Comparison of ENCODE assay signal across 9 cellular contexts in genomic region chr15:64161688-64162477, GRCh38. TPM values are rescaled to one million over a fixed set of nuclear protein-coding genes. Genes with fewer than 3 reads are reported as not detected.
DNase-seq lines count a peak whose midpoint lies in the region; TF ChIP-seq lines count a peak whose summit lies in the region.
"Had no signal": no experiment of that assay in that cellular context is flagged by ENCODE, and none has a peak within 500 bp of the region (broad histone marks: within the 10 kb centered on the region; RNA-seq: fewer than 3 reads in every experiment).

No MANE protein-coding gene starts in this region.

- intact Hi-C loops in activated naive CD4-positive, alpha-beta T cell treated with anti-CD3 and anti-CD28 coated beads for 36 hours (cut with micrococcal nuclease): loop anchor here (2.0 to 5.0 kb wide), 6 partner anchors 299 to 731 kb away; partner anchors contain the start of gene ZNF609
- intact Hi-C loops in lower leg skin (cut with DNase I; ENCODE audit: low total_unique reads) (no loop called here), transverse colon (cut with DNase I; ENCODE audit: low total_unique reads) (no loop called here)

- H3K36me3 Mint-ChIP-seq in activated naive CD4-positive, alpha-beta T cell treated with anti-CD3 and anti-CD28 coated beads for 36 hours (ENCODE audit: low read depth): peaks cover 33% of the 10 kb centered on the region

- CTCF ChIA-PET in activated naive CD4-positive, alpha-beta T cell treated with anti-CD3 and anti-CD28 coated beads for 36 hours (lab: Charles Lee): interaction anchor here (0.6 to 1.5 kb wide), 4 partner anchors 9 to 155 kb away, joined by 3 to 11 read pairs (median 4); no protein-coding TSS in a partner anchor

- peak overlapping the region; percentile 81 for H3K27ac Mint-ChIP-seq in activated naive CD4-positive, alpha-beta T cell treated with anti-CD3 and anti-CD28 coated beads for 36 hours

- peaks cover 17 to 42% (median 22%) of the 10 kb centered on the region in 4 donors for H3K4me1 ChIP-seq in transverse colon

- in situ Hi-C loops in astrocyte of the cerebellum (cut with HindIII; ENCODE audit: low sequenced_read_pairs): no loop called here
- in situ Hi-C loops in transverse colon (cut with MboI; ENCODE audit: low pct_ligation_motif_present in 1 of 4, low pct_unique_long_range_greater_than_20kb in 1 of 4, low sequenced_read_pairs in 3 of 4): no loop called here

- H3K27me3 Mint-ChIP-seq in activated naive CD4-positive, alpha-beta T cell treated with anti-CD3 and anti-CD28 coated beads for 36 hours (ENCODE audit: low read depth): no peaks in the 10 kb centered on the region

- 50 to 53% methylated on average over 12 of the region's 12 CpGs for WGBS in lower leg skin, 2 donors
- WGBS in transverse colon (ENCODE audit: low coverage in 1 of 2), 2 donors: 30 to 46% methylated on average over 6 to 12 of the region's 12 CpGs

- peak overlapping the region; percentile 83 to 98 (median 90) for H3K27ac ChIP-seq in transverse colon

- no peak for TF ChIP-seq EP300 in transverse colon (IDR thresholded peaks at IDR 0.05; ENCODE audit: low read depth)

- TF ChIP-seq CTCF in astrocyte of the cerebellum (IDR thresholded peaks at IDR 0.05; ENCODE audit: low read depth, low read length, missing control alignments) (no peak), lower leg skin (IDR thresholded peaks at IDR 0.05) (no peak), transverse colon (IDR thresholded peaks at IDR 0.05) (no peak)

- peaks cover 0 to 38% (median 16%) of the 10 kb centered on the region in 4 donors for H3K36me3 ChIP-seq in transverse colon

- H3K4me3 Mint-ChIP-seq in activated naive CD4-positive, alpha-beta T cell treated with anti-CD3 and anti-CD28 coated beads for 36 hours: peak overlapping the region; percentile 78

- DNase-seq in activated naive CD4-positive, alpha-beta T cell treated with anti-CD3 and anti-CD28 coated beads for 36 hours: no peak
- no peak for DNase-seq in activated naive CD4-positive, alpha-beta T cell treated with Interleukin-2 at 50 U/mL for 16 hours
- no peak for DNase-seq in astrocyte of the cerebellum (ENCODE audit: low read depth)
- DNase-seq in lower leg skin (ENCODE audit: low spot score in 2 of 2): peak in 1 of 2 donors; percentile 76
- DNase-seq in transverse colon: no peak
- no peak for DNase-seq in NCI-H2107 treated with DMSO at 0.1 percent for 48 hours (lab: John Stamatoyannopoulos, UW; ENCODE audit: unreplicated experiment)
- no peak for DNase-seq in HPDE6-E6E7 (ENCODE audit: extremely low spot score)
- DNase-seq in NCI-H748 (lab: John Stamatoyannopoulos, UW; ENCODE audit: unreplicated experiment): no peak
- DNase-seq: T-helper 9 cell had no signal

- peak overlapping the region; percentile 81 for H3K4me3 ChIP-seq in astrocyte of the cerebellum (ENCODE audit: low read depth, low read length)
- H3K4me3 ChIP-seq in lower leg skin (ENCODE audit: low read depth, poor library complexity, severe bottlenecking): peak overlapping the region; percentile 64
- H3K4me3 ChIP-seq in transverse colon: peak overlapping the region; percentile 72 to 87 (median 82)

- no peaks in the 10 kb centered on the region for H3K27me3 ChIP-seq in transverse colon

- TF ChIP-seq POLR2A in lower leg skin (IDR thresholded peaks at IDR 0.05) (no peak), transverse colon (IDR thresholded peaks at IDR 0.05) (no peak)

- no peaks in the 10 kb centered on the region for H3K9me3 ChIP-seq in transverse colon

- H3K4me1 Mint-ChIP-seq in activated naive CD4-positive, alpha-beta T cell treated with anti-CD3 and anti-CD28 coated beads for 36 hours (ENCODE audit: low read depth): peaks cover 40% of the 10 kb centered on the region

- H3K9me3 Mint-ChIP-seq in activated naive CD4-positive, alpha-beta T cell treated with anti-CD3 and anti-CD28 coated beads for 36 hours: no peaks in the 10 kb centered on the region

RNA-seq across cellular contexts. Expression of gene PPIB, which starts 0.9 kb away (rescaled TPM):
- 100 to 1,000 TPM; 187 to 202 TPM for total RNA-seq in activated naive CD4-positive, alpha-beta T cell treated with anti-CD3 and anti-CD28 coated beads for 36 hours
- 100 to 1,000 TPM; 149 to 195 (median 164) TPM for total RNA-seq in lower leg skin
- total RNA-seq in transverse colon: 100 to 1,000 TPM in 3 of 4 donors, 10 to 100 TPM in 1; 39.6 to 226 (median 154) TPM

RNA-seq across cellular contexts. Expression of gene SNX22, which starts 10.4 kb away (rescaled TPM):
- total RNA-seq in activated naive CD4-positive, alpha-beta T cell treated with anti-CD3 and anti-CD28 coated beads for 36 hours: under 1 TPM; 0.19 to 0.47 TPM
- total RNA-seq in lower leg skin (1 to 10 TPM in 1 of 4 donors, under 1 TPM in 2, not detected in 1; 0.12 to 1.6 (median 0.39) TPM), transverse colon (1 to 10 TPM in 2 of 4 donors, not detected in 2; 2.2 to 3.7 TPM)
